ENCODE assay signal across 8 cellular contexts in the genomic region with DNA sequence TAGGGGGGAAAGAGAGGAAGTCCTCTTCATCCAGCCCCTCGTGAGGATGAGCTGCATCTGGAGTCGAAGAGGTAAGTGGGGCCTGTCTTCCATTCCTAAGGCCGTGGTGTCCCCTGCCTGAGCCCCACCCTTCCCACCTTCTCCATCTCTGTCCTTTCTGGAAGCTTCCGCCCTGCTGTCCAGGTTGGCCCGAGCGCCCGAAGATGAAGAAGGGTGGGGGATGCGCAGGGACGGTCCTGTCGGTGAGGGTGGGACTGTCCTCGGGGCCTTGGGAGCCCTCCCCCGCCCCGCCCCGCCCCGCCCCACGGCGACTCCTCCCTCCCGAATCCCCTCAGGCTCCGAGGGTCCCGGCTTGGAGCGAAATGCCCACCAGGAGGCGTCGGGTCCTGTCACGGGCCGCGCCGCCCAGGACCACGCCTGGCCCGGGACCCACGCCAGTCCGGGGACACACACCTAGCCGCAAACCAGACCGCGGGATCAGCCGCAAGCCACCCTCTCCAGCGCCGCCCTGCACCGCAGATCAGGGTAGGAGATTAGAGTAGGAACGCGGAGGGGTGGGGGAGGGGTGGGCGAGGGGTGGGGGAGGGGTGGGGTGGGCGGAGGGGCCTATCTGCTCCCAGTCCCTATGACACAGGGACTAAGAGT.
DNase-seq lines count a peak whose midpoint lies in the region; ATAC-seq and TF ChIP-seq lines count a peak whose summit lies in the region.
"Had no signal": no experiment of that assay in that cellular context is flagged by ENCODE, and none has a peak within 500 bp of the region (broad histone marks: within the 10 kb centered on the region; RNA-seq: fewer than 3 reads in every experiment).

No MANE protein-coding gene starts in this region.

- H3K27me3 ChIP-seq in iPS-15b (ENCODE audit: control insufficient read depth, insufficient read depth, low read length): peaks cover 16% of the 10 kb centered on the region

- peak; percentile 19 for TF ChIP-seq CTCF in HFF-Myc (IDR thresholded peaks at IDR 0.05; ENCODE audit: low read depth, low read length, missing control alignments)

- peaks cover 9% of the 10 kb centered on the region for H3K4me1 Mint-ChIP-seq in stimulated activated naive CD8-positive, alpha-beta T cell treated with anti-CD3 and anti-CD28 coated beads, Interleukin-15, amount 100 ng/mL, for 72 hours

- H3K27ac Mint-ChIP-seq in stimulated activated naive CD8-positive, alpha-beta T cell treated with anti-CD3 and anti-CD28 coated beads, Interleukin-15, amount 100 ng/mL, for 72 hours: no peak overlapping the region
- H3K27ac Mint-ChIP-seq: activated T-cell treated with anti-CD3 and anti-CD28 coated beads, Interleukin-2, amount 50 U/mL, for 72 hours had no signal

- H3K36me3 ChIP-seq in iPS-15b (ENCODE audit: control insufficient read depth, insufficient read depth, low read length): no peaks in the 10 kb centered on the region

- H3K27me3 Mint-ChIP-seq in stimulated activated naive CD8-positive, alpha-beta T cell treated with anti-CD3 and anti-CD28 coated beads, Interleukin-15, amount 100 ng/mL, for 72 hours: peaks cover 80% of the 10 kb centered on the region

- H3K4me3 Mint-ChIP-seq in stimulated activated naive CD8-positive, alpha-beta T cell treated with anti-CD3 and anti-CD28 coated beads, Interleukin-15, amount 100 ng/mL, for 72 hours: no peak overlapping the region
- H3K4me3 Mint-ChIP-seq: activated T-cell treated with anti-CD3 and anti-CD28 coated beads, Interleukin-2, amount 50 U/mL, for 72 hours had no signal

- DNase-seq in HFF-Myc (ENCODE audit: extremely low read depth, low read depth) (no peak), amniotic epithelial cell (ENCODE audit: low read depth) (peak; percentile 16), GM03348 (ENCODE audit: low spot score) (no peak), NCI-H2171 treated with DMSO at 0.1 percent for 48 hours (lab: John Stamatoyannopoulos, UW) (no peak)
- no peak for DNase-seq in stimulated activated naive CD8-positive, alpha-beta T cell treated with anti-CD3 and anti-CD28 coated beads, Interleukin-15, amount 100 ng/mL, for 72 hours
- DNase-seq: activated T-cell treated with anti-CD3 and anti-CD28 coated beads, Interleukin-2, amount 50 U/mL, for 72 hours had no signal

- H3K9me3 Mint-ChIP-seq in stimulated activated naive CD8-positive, alpha-beta T cell treated with anti-CD3 and anti-CD28 coated beads, Interleukin-15, amount 100 ng/mL, for 72 hours: no peaks in the 10 kb centered on the region
- H3K9me3 Mint-ChIP-seq: activated T-cell treated with anti-CD3 and anti-CD28 coated beads, Interleukin-2, amount 50 U/mL, for 72 hours had no signal

- no peak overlapping the region for H3K4me3 ChIP-seq in HFF-Myc (replicated peaks; ENCODE audit: low read depth, low read length)
- H3K4me3 ChIP-seq in iPS-15b (ENCODE audit: low read depth, low read length): peak overlapping the region; percentile 58

- H3K4me1 ChIP-seq in iPS-15b (ENCODE audit: control insufficient read depth, insufficient read depth, low read length): peaks cover 14% of the 10 kb centered on the region

- ATAC-seq in stimulated activated naive CD8-positive, alpha-beta T cell treated with anti-CD3 and anti-CD28 coated beads, Interleukin-15, amount 100 ng/mL, for 72 hours: peak; percentile 14
- ATAC-seq in GM19395 (IDR thresholded peaks at IDR 0.05; ENCODE audit: unreplicated experiment): no peak

- H3K9me3 ChIP-seq in iPS-15b (ENCODE audit: control insufficient read depth, insufficient read depth, low read length): no peaks in the 10 kb centered on the region

- no peak overlapping the region for H3K9ac ChIP-seq in iPS-15b (ENCODE audit: low read depth, low read length)
